In the genomic region with DNA sequence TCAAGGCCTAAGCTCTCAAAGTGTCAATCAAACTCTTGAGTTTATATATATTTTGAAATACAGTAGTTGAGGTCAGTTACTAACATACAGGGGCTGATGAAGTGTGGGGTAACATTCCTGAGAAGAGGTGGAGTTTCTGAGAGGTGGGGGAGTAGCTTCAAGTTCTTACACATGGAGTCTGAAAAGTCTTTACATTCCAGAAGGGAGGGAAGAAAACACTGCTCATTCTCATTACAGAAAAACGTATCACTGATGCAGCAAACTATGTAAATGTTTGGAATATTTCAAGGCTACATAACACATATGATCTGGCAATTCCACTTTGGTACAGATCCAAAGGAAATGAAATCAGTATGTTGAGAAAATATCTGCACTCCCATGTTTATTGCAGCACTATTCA, we compare ENCODE assay signal across 18 cellular contexts.
A peak's percentile ranks its signal among the peaks of the same experiment; 100 is the strongest.
DNase-seq lines count a peak whose midpoint lies in the region; ATAC-seq and TF ChIP-seq lines count a peak whose summit lies in the region.
"Had no signal": no experiment of that assay in that cellular context is flagged by ENCODE, and none has a peak within 500 bp of the region (broad histone marks: within the 10 kb centered on the region; RNA-seq: fewer than 3 reads in every experiment).

No MANE protein-coding gene starts in this region.

- peak overlapping the region; percentile 75 for H2BK120ac ChIP-seq in IMR-90 (ENCODE audit: low read depth, low read length)

- dilution Hi-C loops in IMR-90 (cut with HindIII; ENCODE audit: low sequenced_read_pairs, unreplicated experiment) = no loop called here

- H3K4me1 ChIP-seq in IMR-90 (ENCODE audit: control insufficient read depth, insufficient read depth, low read length) = peaks cover 6% of the 10 kb centered on the region

- H3K56ac ChIP-seq in IMR-90 (ENCODE audit: extremely low read depth, insufficient read depth, low read length) = no peak overlapping the region; the same call in 1 of the 2 replicates

- H2BK5ac ChIP-seq in IMR-90 (ENCODE audit: low read depth, low read length, poor library complexity, severe bottlenecking) = peak overlapping the region; percentile 80

- peaks cover 3% of the 10 kb centered on the region; the same call in 1 of the 2 replicates for H3K9me1 ChIP-seq in IMR-90 (ENCODE audit: insufficient read depth, low read length)

- H4K8ac ChIP-seq in IMR-90 (ENCODE audit: low read depth in 2 of 2, low read length in 2 of 2) = peak overlapping the region in 1 of 2 experiments; percentile 79; a peak in 2 of 4 replicates

- H3K79me1 ChIP-seq in IMR-90 (ENCODE audit: low read depth in 1 of 2, low read length in 2 of 2) = no peaks in the 10 kb centered on the region

- ATAC-seq in IMR-90 (ENCODE audit: low read depth) = peak; percentile 97
- no peak for ATAC-seq in activated CD8-positive, alpha-beta memory T cell treated with anti-CD3 and anti-CD28 coated beads, Interleukin-2, amount 10 ng/mL, durations not matched to agents 7 days and 5 days
- ATAC-seq: CD8-positive, alpha-beta T cell; K562; Panc1; Right ventricle myocardium inferior had no signal

- peaks cover 5% of the 10 kb centered on the region for H3K4me1 Mint-ChIP-seq in mesothelial cell of epicardium
- H3K4me1 Mint-ChIP-seq in activated CD8-positive, alpha-beta memory T cell treated with anti-CD3 and anti-CD28 coated beads, Interleukin-2, amount 10 ng/mL, durations not matched to agents 7 days and 5 days = no peaks in the 10 kb centered on the region
- H3K4me1 Mint-ChIP-seq: B cell had no signal

- peak overlapping the region; percentile 90; the same call in 2 of the 3 replicates for H2BK15ac ChIP-seq in IMR-90 (ENCODE audit: low read depth, low read length)

- intact Hi-C loops in IMR-90 (cut with micrococcal nuclease) = no loop called here

- H3K36me3 ChIP-seq in IMR-90 (ENCODE audit: control insufficient read depth, insufficient read depth, low read length) = no peaks in the 10 kb centered on the region

- no peak overlapping the region for H3K4me3 ChIP-seq in IMR-90 (ENCODE audit: insufficient read depth, low read depth, low read length)
- H3K4me3 ChIP-seq: K562, SK-N-MC had no signal

- H4K91ac ChIP-seq in IMR-90 (ENCODE audit: insufficient read depth, low read depth, low read length) = no peak overlapping the region; the same call in 1 of the 2 replicates

- DNase-seq in EL = peak; percentile 74
- peak; percentile 88 for DNase-seq in IMR-90
- peak; percentile 58 for DNase-seq in dedifferentiated amniotic fluid mesenchymal stem cell (ENCODE audit: extremely low spot score)
- no peak for DNase-seq in mesothelial cell of epicardium (ENCODE audit: low spot score in 2 of 2, unreplicated experiment in 2 of 2)
- DNase-seq in DMS53 (lab: John Stamatoyannopoulos, UW) = no peak
- DNase-seq in kidney tubule cell (ENCODE audit: low spot score) = no peak
- no peak for DNase-seq in activated CD8-positive, alpha-beta memory T cell treated with anti-CD3 and anti-CD28 coated beads, Interleukin-2, amount 10 ng/mL, durations not matched to agents 7 days and 5 days
- DNase-seq in NCI-H345 (lab: John Stamatoyannopoulos, UW) = no peak
- DNase-seq: CD8-positive, alpha-beta T cell; DND-41; H9; NCI-H1436 treated with DMSO at 0.1 percent for 48 hours; NCI-H2107 had no signal

- peak overlapping the region; percentile 54 for H3K14ac ChIP-seq in IMR-90 (replicated peaks; ENCODE audit: low read depth, low read length)

- peak overlapping the region; percentile 32 for H2AK5ac ChIP-seq in IMR-90 (ENCODE audit: low read depth, low read length)

- peak overlapping the region; percentile 70; the same call in 1 of the 2 replicates for H3K27ac ChIP-seq in IMR-90 (ENCODE audit: insufficient read depth, low read length)
- H3K27ac ChIP-seq: SK-N-MC had no signal

- peaks cover 27% of the 10 kb centered on the region for H3K9me3 Mint-ChIP-seq in mesothelial cell of epicardium
- H3K9me3 Mint-ChIP-seq in activated CD8-positive, alpha-beta memory T cell treated with anti-CD3 and anti-CD28 coated beads, Interleukin-2, amount 10 ng/mL, durations not matched to agents 7 days and 5 days (ENCODE audit: low read depth) = no peaks in the 10 kb centered on the region
- H3K9me3 Mint-ChIP-seq: CD8-positive, alpha-beta T cell had no signal

- CTCF ChIA-PET in IMR-90 (lab: Yijun Ruan, JAX) = no interaction called here
- CTCF ChIA-PET in activated CD8-positive, alpha-beta memory T cell treated with anti-CD3 and anti-CD28 coated beads, Interleukin-2, amount 10 ng/mL, durations not matched to agents 7 days and 5 days (lab: Charles Lee) = no interaction called here

- no peak overlapping the region for H3K9ac ChIP-seq in IMR-90 (ENCODE audit: low read depth, low read length)

- in situ Hi-C loops in IMR-90 (cut with MboI; ENCODE audit: low sequenced_read_pairs) = no loop called here

- H2BK20ac ChIP-seq in IMR-90 (ENCODE audit: low read depth, low read length) = peak overlapping the region; percentile 69

- no peaks in the 10 kb centered on the region for H4K20me1 ChIP-seq in IMR-90 (ENCODE audit: insufficient read depth, low read length)

- no TSS peak for BruUV-seq in IMR-90 (replicated peaks; lab: Mats Ljungman, UMichigan)

- POLR2A ChIA-PET in IMR-90 (lab: Charles Lee; ENCODE audit: unreplicated experiment) = no interaction called here

- H3K27me3 Mint-ChIP-seq in mesothelial cell of epicardium (ENCODE audit: low read depth) = no peaks in the 10 kb centered on the region
- no peaks in the 10 kb centered on the region for H3K27me3 Mint-ChIP-seq in activated CD8-positive, alpha-beta memory T cell treated with anti-CD3 and anti-CD28 coated beads, Interleukin-2, amount 10 ng/mL, durations not matched to agents 7 days and 5 days

- H3K23ac ChIP-seq in IMR-90 (ENCODE audit: low read depth, low read length) = peak overlapping the region; percentile 35

- H3K27me3 ChIP-seq in IMR-90 (ENCODE audit: control insufficient read depth, insufficient read depth, low read length) = no peaks in the 10 kb centered on the region

- no peak overlapping the region for H2AK9ac ChIP-seq in IMR-90 (replicated peaks; ENCODE audit: low read depth, low read length, poor library complexity)

- peak overlapping the region; percentile 83 for H4K5ac ChIP-seq in IMR-90 (ENCODE audit: low read depth, low read length)

- H3K4me3 Mint-ChIP-seq in mesothelial cell of epicardium = no peak overlapping the region
- no peak overlapping the region for H3K4me3 Mint-ChIP-seq in activated CD8-positive, alpha-beta memory T cell treated with anti-CD3 and anti-CD28 coated beads, Interleukin-2, amount 10 ng/mL, durations not matched to agents 7 days and 5 days
- H3K4me3 Mint-ChIP-seq: B cell; CD8-positive, alpha-beta T cell; H9 had no signal

- H3K4ac ChIP-seq in IMR-90 (ENCODE audit: low read depth, low read length) = peak overlapping the region; percentile 52

- H3K27ac Mint-ChIP-seq in mesothelial cell of epicardium = peak overlapping the region; percentile 71
- no peak overlapping the region for H3K27ac Mint-ChIP-seq in activated CD8-positive, alpha-beta memory T cell treated with anti-CD3 and anti-CD28 coated beads, Interleukin-2, amount 10 ng/mL, durations not matched to agents 7 days and 5 days
- H3K27ac Mint-ChIP-seq: B cell; CD8-positive, alpha-beta T cell; H9 had no signal

- H3K9me3 ChIP-seq in IMR-90 (ENCODE audit: control insufficient read depth, insufficient read depth, low read length) = no peaks in the 10 kb centered on the region

- peak overlapping the region; percentile 96; the same call in 1 of the 2 replicates for H3K18ac ChIP-seq in IMR-90 (ENCODE audit: low read depth, low read length)

- no CpG with 5 or more reads among the region's 1 CpG for WGBS in IMR-90 (ENCODE audit: extremely low coverage in 2 of 2, insufficient read length in 1 of 2), 2 experiments

- peak overlapping the region; percentile 55 for H3K4me2 ChIP-seq in IMR-90 (ENCODE audit: low read depth, low read length)

- peaks cover 2% of the 10 kb centered on the region for H3K36me3 Mint-ChIP-seq in mesothelial cell of epicardium
- H3K36me3 Mint-ChIP-seq in activated CD8-positive, alpha-beta memory T cell treated with anti-CD3 and anti-CD28 coated beads, Interleukin-2, amount 10 ng/mL, durations not matched to agents 7 days and 5 days = no peaks in the 10 kb centered on the region
- H3K36me3 Mint-ChIP-seq: CD8-positive, alpha-beta T cell had no signal

- peak overlapping the region; percentile 38 for H2AFZ ChIP-seq in IMR-90 (replicated peaks; ENCODE audit: low read length, poor library complexity)

- TF ChIP-seq CTCF in IMR-90 (conservative IDR thresholded peaks at IDR 0.05; ENCODE audit: low read depth, low read length) (no peak), mesothelial cell of epicardium (IDR thresholded peaks at IDR 0.05; ENCODE audit: unreplicated experiment) (no peak)

- no peak for TF ChIP-seq POLR2A in IMR-90 (IDR thresholded peaks at IDR 0.05; ENCODE audit: low read depth, low read length)

- TF ChIP-seq RAD21 in IMR-90 (IDR thresholded peaks at IDR 0.05; ENCODE audit: low read length) = no peak

TF ChIP-seq in IMR-90, 13 proteins besides CTCF, POLR2A, EP300 and RAD21:
- TF ChIP-seq NFE2L2 (IDR thresholded peaks at IDR 0.05; ENCODE audit: low read depth, low read length) (no peak), BHLHE40 (IDR thresholded peaks at IDR 0.05; ENCODE audit: low read depth, low read length) (no peak), MAZ (IDR thresholded peaks at IDR 0.05; ENCODE audit: borderline replicate concordance, low read depth, low read length) (no peak), RCOR1 (IDR thresholded peaks at IDR 0.05; ENCODE audit: insufficient replicate concordance, low read length) (no peak), MAFK (IDR thresholded peaks at IDR 0.05; ENCODE audit: low read depth, low read length) (no peak), MXI1 (IDR thresholded peaks at IDR 0.05; ENCODE audit: borderline replicate concordance, low read depth, low read length) (no peak)

Comparison
In these comparisons a context has a peak if more than half of its experiments do, and no peak if none do; other contexts are left out.
1. DNase-seq: peak in EL (single experiment), IMR-90 (single experiment) and dedifferentiated amniotic fluid mesenchymal stem cell (single experiment); none in mesothelial cell of epicardium (0 of 2), DMS53 (single experiment), kidney tubule cell (single experiment), activated CD8-positive, alpha-beta memory T cell treated with anti-CD3 and anti-CD28 coated beads, Interleukin-2, amount 10 ng/mL, durations not matched to agents 7 days and 5 days (single experiment) and NCI-H345 (single experiment).